ENCODE assay signal across 35 cellular contexts in genomic region chr2:26716769-26717168, GRCh38. TPM values are rescaled to one million over a fixed set of nuclear protein-coding genes. Genes with fewer than 3 reads are reported as not detected.
"Had no signal": no experiment of that assay in that cellular context is flagged by ENCODE, and none has a peak within 500 bp of the region (broad histone marks: within the 10 kb centered on the region; RNA-seq: fewer than 3 reads in every experiment).

No MANE protein-coding gene starts in this region.

- H3K27me3 ChIP-seq: MG63 had no signal

- H3K9me3 ChIP-seq: MG63 had no signal

- H3K27ac ChIP-seq: RWPE1 had no signal

- H3K36me3 ChIP-seq: MG63 had no signal

- ATAC-seq: activated T-cell treated with anti-CD3 and anti-CD28 coated beads, Interleukin-2, amount 50 U/mL, for 72 hours; activated T-helper 17 cell treated with anti-CD3 and anti-CD28 coated beads, Interleukin-2, amount 50 U/mL, for 72 hours; PC-3; Right ventricle myocardium inferior; SK-N-SH treated with all-trans-retinoic acid at 6 μM for 48 hours; T-cell had no signal

- DNase-seq: activated CD4-positive, alpha-beta memory T cell treated with anti-CD3 and anti-CD28 coated beads, Interleukin-2, amount 10 ng/mL, durations not matched to agents 7 days and 5 days; activated CD4-positive, alpha-beta T cell treated with anti-CD3 and anti-CD28 coated beads for 1 hour; activated CD4-positive, alpha-beta T cell treated with anti-CD3 and anti-CD28 coated beads for 48 hours; activated CD4-positive, CD25-positive, alpha-beta regulatory T cell; activated effector memory CD4-positive, alpha-beta T cell treated with anti-CD3 and anti-CD28 coated beads, Interleukin-2, amount 50 U/mL, for 16 hours; activated naive CD4-positive, alpha-beta T cell; activated naive CD4-positive, alpha-beta T cell treated with anti-CD3 and anti-CD28 coated beads, Interleukin-2, amount 50 U/mL, for 16 hours; activated naive CD8-positive, alpha-beta T cell treated with anti-CD3 and anti-CD28 coated beads for 36 hours; activated T-cell treated with anti-CD3 and anti-CD28 coated beads, Interleukin-2, amount 50 U/mL, for 1 hour; activated T-cell treated with anti-CD3 and anti-CD28 coated beads, Interleukin-2, amount 50 U/mL, for 72 hours; Kasumi-1; KG1; MG63; MV-4-11; NCI-H1092; NCI-H1436 treated with DMSO at 0.1 percent for 48 hours; NCI-H1694 treated with DMSO at 0.1 percent for 48 hours; NCI-H2029; NCI-H345; NCI-H510A; NCI-H526; NCI-H748 treated with DMSO at 0.1 percent for 48 hours; NK-92 treated with Interleukin-12 subunit alpha and Interleukin-12 subunit beta, amount 100 ng/mL, for 24 hours; PC-3; SIG-M5; T-cell; T-helper 2 cell; T-helper 9 cell had no signal

- H3K4me3 ChIP-seq: MG63 had no signal

RNA-seq across cellular contexts. Expression of gene KCNK3, which starts 24.2 kb away (rescaled TPM):
- total RNA-seq: activated CD4-positive, alpha-beta memory T cell treated with anti-CD3 and anti-CD28 coated beads, Interleukin-2, amount 10 ng/mL, durations not matched to agents 7 days and 5 days; activated CD8-positive, alpha-beta memory T cell treated with anti-CD3 and anti-CD28 coated beads for 36 hours; activated naive CD8-positive, alpha-beta T cell treated with anti-CD3 and anti-CD28 coated beads for 36 hours; activated T-cell treated with anti-CD3 and anti-CD28 coated beads, Interleukin-2, amount 50 U/mL, for 72 hours; activated T-helper 17 cell treated with anti-CD3 and anti-CD28 coated beads, Interleukin-2, amount 50 U/mL, for 72 hours; bronchial epithelial cell; SK-MEL-5 had no signal
